ENCODE assay signal across 23 cellular contexts in the genomic region with DNA sequence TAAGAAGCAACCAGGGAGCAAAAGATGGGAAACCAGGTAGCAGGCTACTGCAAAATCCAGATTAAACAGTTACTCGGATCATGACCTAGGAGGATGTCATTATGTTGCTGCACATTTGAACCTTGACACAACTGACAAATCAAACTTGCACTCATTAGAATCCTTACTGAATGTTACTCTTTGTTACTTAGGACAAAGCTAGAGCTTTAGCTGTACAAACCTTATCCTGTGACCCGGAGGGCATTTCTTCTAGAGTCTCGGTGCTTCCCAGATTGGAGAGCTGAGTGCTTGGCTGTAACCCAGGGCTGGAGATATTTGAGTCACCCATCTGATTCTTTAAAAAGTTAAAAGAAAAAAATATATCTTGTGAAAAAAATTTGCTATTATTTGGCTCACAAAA.
DNase-seq lines count a peak whose midpoint lies in the region; ATAC-seq and TF ChIP-seq lines count a peak whose summit lies in the region.
"Had no signal": no experiment of that assay in that cellular context is flagged by ENCODE, and none has a peak within 500 bp of the region (broad histone marks: within the 10 kb centered on the region; RNA-seq: fewer than 3 reads in every experiment).

No MANE protein-coding gene starts in this region.

- no peaks in the 10 kb centered on the region for H3K4me1 Mint-ChIP-seq in activated naive CD8-positive, alpha-beta T cell (ENCODE audit: low read depth)
- no peaks in the 10 kb centered on the region for H3K4me1 Mint-ChIP-seq in activated naive CD8-positive, alpha-beta T cell treated with anti-CD3 and anti-CD28 coated beads, Interleukin-2, amount 50 U/mL, for 24 hours
- no peaks in the 10 kb centered on the region for H3K4me1 Mint-ChIP-seq in nephron progenitor cell

- peaks cover 26% of the 10 kb centered on the region for H3K36me3 ChIP-seq in brain microvascular endothelial cell (replicated peaks)

- peaks cover 2% of the 10 kb centered on the region for H3K36me3 Mint-ChIP-seq in activated naive CD8-positive, alpha-beta T cell
- H3K36me3 Mint-ChIP-seq in activated naive CD8-positive, alpha-beta T cell treated with anti-CD3 and anti-CD28 coated beads, Interleukin-2, amount 50 U/mL, for 24 hours (ENCODE audit: low read depth), result peaks cover 32% of the 10 kb centered on the region
- peaks cover 55% of the 10 kb centered on the region for H3K36me3 Mint-ChIP-seq in nephron progenitor cell (ENCODE audit: low read depth)

- H3K27ac Mint-ChIP-seq in activated naive CD8-positive, alpha-beta T cell, result peak overlapping the region; percentile 29
- no peak overlapping the region for H3K27ac Mint-ChIP-seq in activated naive CD8-positive, alpha-beta T cell treated with anti-CD3 and anti-CD28 coated beads, Interleukin-2, amount 50 U/mL, for 24 hours
- H3K27ac Mint-ChIP-seq in nephron progenitor cell, result peak overlapping the region; percentile 75
- H3K27ac Mint-ChIP-seq: type B pancreatic cell had no signal

- no peak for ATAC-seq in activated naive CD8-positive, alpha-beta T cell treated with anti-CD3 and anti-CD28 coated beads, Interleukin-2, amount 50 U/mL, for 24 hours
- no peak for ATAC-seq in HG02623 (IDR thresholded peaks at IDR 0.05; ENCODE audit: unreplicated experiment)
- no peak for ATAC-seq in GM19035 (IDR thresholded peaks at IDR 0.05; ENCODE audit: unreplicated experiment)
- ATAC-seq: A549 had no signal

- no peak for DNase-seq in activated naive CD8-positive, alpha-beta T cell treated with anti-CD3 and anti-CD28 coated beads, Interleukin-2, amount 50 U/mL, for 24 hours
- peak; percentile 90 for DNase-seq in foreskin melanocyte
- DNase-seq in nephron progenitor cell, result no peak
- DNase-seq in brain microvascular endothelial cell, result no peak
- DNase-seq in DMS114 treated with DMSO at 0.1 percent for 48 hours (lab: John Stamatoyannopoulos, UW; ENCODE audit: unreplicated experiment), result no peak
- DNase-seq: activated CD4-positive, alpha-beta T cell treated with anti-CD3 and anti-CD28 coated beads for 1 hour; activated CD8-positive, alpha-beta memory T cell treated with anti-CD3 and anti-CD28 coated beads, Interleukin-2, amount 50 U/mL, for 48 hours; DND-41; effector CD4-positive, alpha-beta T cell; H7; KBM-7; NCI-H2081 treated with DMSO at 0.1 percent for 48 hours; NCI-H526; small intestine; stimulated activated CD4-positive, alpha-beta T cell treated with anti-CD3 and anti-CD28 coated beads, Interleukin-4, amount 100 ng/mL, for 24 hours had no signal

- no peaks in the 10 kb centered on the region for H3K9me3 Mint-ChIP-seq in activated naive CD8-positive, alpha-beta T cell (ENCODE audit: low read depth)
- no peaks in the 10 kb centered on the region for H3K9me3 Mint-ChIP-seq in activated naive CD8-positive, alpha-beta T cell treated with anti-CD3 and anti-CD28 coated beads, Interleukin-2, amount 50 U/mL, for 24 hours
- no peaks in the 10 kb centered on the region for H3K9me3 Mint-ChIP-seq in nephron progenitor cell
- H3K9me3 Mint-ChIP-seq: type B pancreatic cell had no signal

- no peak for TF ChIP-seq CTCF in nephron progenitor cell (IDR thresholded peaks at IDR 0.05)
- no peak for TF ChIP-seq CTCF in brain microvascular endothelial cell (IDR thresholded peaks at IDR 0.05; ENCODE audit: low read depth, low read length, missing control alignments)

- H3K4me3 ChIP-seq in brain microvascular endothelial cell (ENCODE audit: low read depth, low read length), result no peak overlapping the region
- H3K4me3 ChIP-seq: A549, SK-N-MC had no signal

- H3K27ac ChIP-seq in brain microvascular endothelial cell, result no peak overlapping the region
- H3K27ac ChIP-seq: A549, C4-2B, HL-60, SK-N-MC had no signal

- in situ Hi-C loops in brain microvascular endothelial cell (cut with HindIII; ENCODE audit: low pct_ligation_motif_present, low sequenced_read_pairs), result no loop called here

- no peak overlapping the region for H3K4me3 Mint-ChIP-seq in activated naive CD8-positive, alpha-beta T cell
- H3K4me3 Mint-ChIP-seq in activated naive CD8-positive, alpha-beta T cell treated with anti-CD3 and anti-CD28 coated beads, Interleukin-2, amount 50 U/mL, for 24 hours, result no peak overlapping the region
- no peak overlapping the region for H3K4me3 Mint-ChIP-seq in nephron progenitor cell
- H3K4me3 Mint-ChIP-seq: type B pancreatic cell had no signal

- no peaks in the 10 kb centered on the region for H3K27me3 Mint-ChIP-seq in activated naive CD8-positive, alpha-beta T cell
- no peaks in the 10 kb centered on the region for H3K27me3 Mint-ChIP-seq in activated naive CD8-positive, alpha-beta T cell treated with anti-CD3 and anti-CD28 coated beads, Interleukin-2, amount 50 U/mL, for 24 hours
- H3K27me3 Mint-ChIP-seq in nephron progenitor cell (ENCODE audit: low read depth, poor library complexity), result no peaks in the 10 kb centered on the region
- H3K27me3 Mint-ChIP-seq: type B pancreatic cell had no signal

- no peaks in the 10 kb centered on the region for H3K27me3 ChIP-seq in brain microvascular endothelial cell (replicated peaks)
